Comparison of ENCODE assay signal across 6 cellular contexts in genomic region chr12:33892425-33892824, GRCh38.
"Had no signal": no experiment of that assay in that cellular context is flagged by ENCODE, and none has a peak within 500 bp of the region (broad histone marks: within the 10 kb centered on the region; RNA-seq: fewer than 3 reads in every experiment).

No MANE protein-coding gene starts in this region.

- H3K27ac Mint-ChIP-seq: IgD-negative memory B cell had no signal

- H3K9ac ChIP-seq: KMS-11 had no signal

- H3K4me1 Mint-ChIP-seq: IgD-negative memory B cell had no signal

- H3K4me2 ChIP-seq: KMS-11 had no signal

- H3K27me3 Mint-ChIP-seq: IgD-negative memory B cell had no signal

- H3K4me3 Mint-ChIP-seq: IgD-negative memory B cell had no signal

- H3K27ac ChIP-seq: HL-60, KMS-11 had no signal

- DNase-seq: KBM-7, KG1 had no signal

- H3K36me3 Mint-ChIP-seq: IgD-negative memory B cell had no signal

- FAIRE-seq: HTR-8/SVneo had no signal
